Comparison of ENCODE assay signal across 1 cellular context in genomic region chr1:101188311-101188710, GRCh38.
TF ChIP-seq lines count a peak whose summit lies in the region.

No MANE protein-coding gene starts in this region.

TF ChIP-seq in IMR-90, 13 proteins besides CTCF, POLR2A, EP300 and RAD21:
- no peak for TF ChIP-seq CEBPB (IDR thresholded peaks at IDR 0.05; ENCODE audit: low read depth, low read length)
- no peak for TF ChIP-seq CHD1 (IDR thresholded peaks at IDR 0.05; ENCODE audit: low read depth, low read length)
- no peak for TF ChIP-seq MAFK (IDR thresholded peaks at IDR 0.05; ENCODE audit: low read depth, low read length)
- no peak for TF ChIP-seq SMC3 (IDR thresholded peaks at IDR 0.05; ENCODE audit: low read depth, low read length)
- TF ChIP-seq MAZ (IDR thresholded peaks at IDR 0.05; ENCODE audit: borderline replicate concordance, low read depth, low read length), result no peak
- no peak for TF ChIP-seq FOS (IDR thresholded peaks at IDR 0.05; ENCODE audit: low read depth, low read length)
- no peak for TF ChIP-seq USF2 (IDR thresholded peaks at IDR 0.05; ENCODE audit: low read depth, low read length)
- TF ChIP-seq RCOR1 (IDR thresholded peaks at IDR 0.05; ENCODE audit: insufficient replicate concordance, low read length), result no peak
- TF ChIP-seq MXI1 (IDR thresholded peaks at IDR 0.05; ENCODE audit: borderline replicate concordance, low read depth, low read length), result no peak
- TF ChIP-seq ELK1 (IDR thresholded peaks at IDR 0.05; ENCODE audit: borderline replicate concordance, low read depth, low read length), result no peak
- TF ChIP-seq BHLHE40 (IDR thresholded peaks at IDR 0.05; ENCODE audit: low read depth, low read length), result no peak
- no peak for TF ChIP-seq RFX5 (IDR thresholded peaks at IDR 0.05; ENCODE audit: low read depth, low read length)
- no peak for TF ChIP-seq NFE2L2 (IDR thresholded peaks at IDR 0.05; ENCODE audit: low read depth, low read length)
TF ChIP-seq in IMR-90: peak in this region for 0.
